Comparison of ENCODE assay signal across 1 cellular context in genomic region chr12:122395319-122395718, GRCh38.
TF ChIP-seq lines count a peak whose summit lies in the region.

No MANE protein-coding gene starts in this region.

TF ChIP-seq in HEK293, 187 proteins besides CTCF, POLR2A, EP300 and RAD21 (continued from another document):
- TF ChIP-seq SP7 (tag by site-specific recombination; IDR thresholded peaks at IDR 0.05) (peak; percentile 14; the same call in 1 of the 2 replicates), ZNF140 (tag by site-specific recombination; IDR thresholded peaks at IDR 0.05) (no peak), OSR2 (tag by site-specific recombination; IDR thresholded peaks at IDR 0.05) (0 out of 2 replicates have a peak, but pooled peaks have one; percentile 15), ZNF121 (tag by site-specific recombination; IDR thresholded peaks at IDR 0.05) (no peak), ZNF416 (tag by site-specific recombination; IDR thresholded peaks at IDR 0.05) (no peak), RBAK (tag by site-specific recombination; IDR thresholded peaks at IDR 0.05) (no peak), ZNF580 (tag by site-specific recombination; IDR thresholded peaks at IDR 0.05) (no peak), ZNF623 (tag by site-specific recombination; IDR thresholded peaks at IDR 0.05) (no peak), SP3 (tag by site-specific recombination; IDR thresholded peaks at IDR 0.05) (0 out of 2 replicates have a peak, but pooled peaks have one; percentile 17), ZNF394 (tag by site-specific recombination; IDR thresholded peaks at IDR 0.05; ENCODE audit: borderline replicate concordance) (no peak), GLI2 (tag by site-specific recombination; IDR thresholded peaks at IDR 0.05; ENCODE audit: borderline replicate concordance, low read depth) (no peak), ZNF561 (tag by site-specific recombination; IDR thresholded peaks at IDR 0.05; ENCODE audit: borderline replicate concordance) (no peak), ZFP69B (tag by site-specific recombination; IDR thresholded peaks at IDR 0.05) (0 out of 2 replicates have a peak, but pooled peaks have one; percentile 43), ZBTB21 (tag by site-specific recombination; IDR thresholded peaks at IDR 0.05) (peak; percentile 96), ZNF335 (tag by site-specific recombination; conservative IDR thresholded peaks at IDR 0.05) (peak; percentile 70), ZFP3 (tag by site-specific recombination; IDR thresholded peaks at IDR 0.05; ENCODE audit: low read depth) (no peak), KLF8 (tag by site-specific recombination; IDR thresholded peaks at IDR 0.05) (no peak)
- TF ChIP-seq, protein P1, sequence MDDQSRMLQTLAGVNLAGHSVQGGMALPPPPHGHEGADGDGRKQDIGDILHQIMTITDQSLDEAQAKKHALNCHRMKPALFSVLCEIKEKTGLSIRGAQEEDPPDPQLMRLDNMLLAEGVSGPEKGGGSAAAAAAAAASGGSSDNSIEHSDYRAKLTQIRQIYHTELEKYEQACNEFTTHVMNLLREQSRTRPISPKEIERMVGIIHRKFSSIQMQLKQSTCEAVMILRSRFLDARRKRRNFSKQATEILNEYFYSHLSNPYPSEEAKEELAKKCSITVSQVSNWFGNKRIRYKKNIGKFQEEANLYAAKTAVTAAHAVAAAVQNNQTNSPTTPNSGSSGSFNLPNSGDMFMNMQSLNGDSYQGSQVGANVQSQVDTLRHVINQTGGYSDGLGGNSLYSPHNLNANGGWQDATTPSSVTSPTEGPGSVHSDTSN (CRISPR knock-in tag; IDR thresholded peaks at IDR 0.05), result no peak
- TF ChIP-seq, protein P2, sequence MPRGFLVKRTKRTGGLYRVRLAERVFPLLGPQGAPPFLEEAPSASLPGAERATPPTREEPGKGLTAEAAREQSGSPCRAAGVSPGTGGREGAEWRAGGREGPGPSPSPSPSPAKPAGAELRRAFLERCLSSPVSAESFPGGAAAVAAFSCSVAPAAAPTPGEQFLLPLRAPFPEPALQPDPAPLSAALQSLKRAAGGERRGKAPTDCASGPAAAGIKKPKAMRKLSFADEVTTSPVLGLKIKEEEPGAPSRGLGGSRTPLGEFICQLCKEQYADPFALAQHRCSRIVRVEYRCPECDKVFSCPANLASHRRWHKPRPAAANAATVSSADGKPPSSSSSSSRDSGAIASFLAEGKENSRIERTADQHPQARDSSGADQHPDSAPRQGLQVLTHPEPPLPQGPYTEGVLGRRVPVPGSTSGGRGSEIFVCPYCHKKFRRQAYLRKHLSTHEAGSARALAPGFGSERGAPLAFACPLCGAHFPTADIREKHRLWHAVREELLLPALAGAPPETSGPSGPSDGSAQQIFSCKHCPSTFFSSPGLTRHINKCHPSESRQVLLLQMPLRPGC (tag by site-specific recombination; IDR thresholded peaks at IDR 0.05), result peak; percentile 50; the same call in 1 of the 2 replicates
- TF ChIP-seq, protein P3, sequence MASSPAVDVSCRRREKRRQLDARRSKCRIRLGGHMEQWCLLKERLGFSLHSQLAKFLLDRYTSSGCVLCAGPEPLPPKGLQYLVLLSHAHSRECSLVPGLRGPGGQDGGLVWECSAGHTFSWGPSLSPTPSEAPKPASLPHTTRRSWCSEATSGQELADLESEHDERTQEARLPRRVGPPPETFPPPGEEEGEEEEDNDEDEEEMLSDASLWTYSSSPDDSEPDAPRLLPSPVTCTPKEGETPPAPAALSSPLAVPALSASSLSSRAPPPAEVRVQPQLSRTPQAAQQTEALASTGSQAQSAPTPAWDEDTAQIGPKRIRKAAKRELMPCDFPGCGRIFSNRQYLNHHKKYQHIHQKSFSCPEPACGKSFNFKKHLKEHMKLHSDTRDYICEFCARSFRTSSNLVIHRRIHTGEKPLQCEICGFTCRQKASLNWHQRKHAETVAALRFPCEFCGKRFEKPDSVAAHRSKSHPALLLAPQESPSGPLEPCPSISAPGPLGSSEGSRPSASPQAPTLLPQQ (tag by site-specific recombination; IDR thresholded peaks at IDR 0.05), result peak; percentile 48; the same call in 1 of the 2 replicates
